Comparison of ENCODE assay signal across 25 cellular contexts in genomic region chr3:56860948-56861347, GRCh38. TPM values are rescaled to one million over a fixed set of nuclear protein-coding genes. Genes with fewer than 3 reads are reported as not detected.
DNase-seq lines count a peak whose midpoint lies in the region; ATAC-seq and TF ChIP-seq lines count a peak whose summit lies in the region.
"Had no signal": no experiment of that assay in that cellular context is flagged by ENCODE, and none has a peak within 500 bp of the region (broad histone marks: within the 10 kb centered on the region; RNA-seq: fewer than 3 reads in every experiment).

No MANE protein-coding gene starts in this region.

- CTCF ChIA-PET in activated CD4-positive, alpha-beta T cell treated with anti-CD3 and anti-CD28 coated beads for 36 hours (lab: Charles Lee): interaction anchor here (1.0 to 6.2 kb wide), 6 partner anchors 11 to 128 kb away, joined by 3 to 39 read pairs (median 4); partner anchors contain the start of gene ARHGEF3

- peak overlapping the region; percentile 54 for H3K4me2 ChIP-seq in Loucy (ENCODE audit: low read depth, low read length, poor library complexity, severe bottlenecking)
- H3K4me2 ChIP-seq: SK-N-SH had no signal

- H3F3A ChIP-seq in Loucy (ENCODE audit: low read depth): 0 out of 2 replicates have a peak, but pooled peaks cover 4% of the 10 kb centered on the region

- no peak for ATAC-seq in activated CD4-positive, alpha-beta T cell treated with anti-CD3 and anti-CD28 coated beads for 36 hours
- ATAC-seq in left cardiac atrium: no peak
- ATAC-seq: lower lobe of right lung had no signal

- peak overlapping the region; percentile 30 for H3K9ac ChIP-seq in Loucy (ENCODE audit: low read depth, low read length, poor library complexity, severe bottlenecking)
- H3K9ac ChIP-seq: GM23248, SK-N-SH had no signal

- intact Hi-C loops in activated CD4-positive, alpha-beta T cell treated with anti-CD3 and anti-CD28 coated beads for 36 hours (cut with DNase I, micrococcal nuclease): loop anchor here (5.0 kb wide), 2 partner anchors 104 to 304 kb away; partner anchors contain the start of gene CCDC66 (in 1 of the 2)
- intact Hi-C loops in left cardiac atrium (cut with DNase I): no loop called here

- H3K4me3 ChIP-seq in Loucy (ENCODE audit: low read length, poor library complexity, severe bottlenecking) (peak overlapping the region; percentile 10), right atrium auricular region (no peak overlapping the region)
- H3K4me3 ChIP-seq: esophagus muscularis mucosa, GM23248, lower lobe of right lung, tibial nerve had no signal

- no peak for DNase-seq in activated CD4-positive, alpha-beta T cell treated with anti-CD3 and anti-CD28 coated beads for 36 hours
- no peak for DNase-seq in activated CD4-positive, alpha-beta T cell treated with anti-CD3 and anti-CD28 coated beads, Interleukin-2, amount 50 U/mL, for 1 hour
- DNase-seq in activated naive CD8-positive, alpha-beta T cell treated with anti-CD3 and anti-CD28 coated beads for 36 hours: no peak
- DNase-seq in left cardiac atrium (no peak), D341Med (ENCODE audit: low spot score) (no peak), right atrium auricular region (ENCODE audit: low spot score) (no peak)
- DNase-seq: 8988T; activated CD4-positive, CD25-positive, alpha-beta regulatory T cell; activated naive CD4-positive, alpha-beta T cell treated with anti-CD3 and anti-CD28 coated beads, Interleukin-2, amount 50 U/mL, for 16 hours; Caco-2; effector CD4-positive, alpha-beta T cell; GM23248; lower lobe of right lung; NCI-H1092 treated with DMSO at 0.1 percent for 48 hours; NCI-H2029; NCI-H226; NCI-H82; nucleus accumbens; SK-N-SH; stimulated activated CD4-positive, alpha-beta T cell treated with anti-CD3 and anti-CD28 coated beads, Interleukin-2, amount 100 ng/mL, for 48 hours; stimulated activated naive CD4-positive, alpha-beta T cell treated with Interleukin-2 at 50 U/mL for 16 hours had no signal

- no peaks in the 10 kb centered on the region for H4K20me1 ChIP-seq in Loucy (ENCODE audit: insufficient read depth, low read length, poor library complexity, severe bottlenecking)

- H2AFZ ChIP-seq in Loucy (ENCODE audit: low read length): no peak overlapping the region
- H2AFZ ChIP-seq: GM23248 had no signal

- H3K9me3 Mint-ChIP-seq in activated CD4-positive, alpha-beta T cell treated with anti-CD3 and anti-CD28 coated beads for 36 hours (ENCODE audit: low read depth): no peaks in the 10 kb centered on the region
- peaks cover 6% of the 10 kb centered on the region for H3K9me3 Mint-ChIP-seq in activated naive CD8-positive, alpha-beta T cell treated with anti-CD3 and anti-CD28 coated beads for 36 hours
- no peaks in the 10 kb centered on the region for H3K9me3 Mint-ChIP-seq in nephron

- peaks cover 82% of the 10 kb centered on the region for H3K4me1 Mint-ChIP-seq in activated CD4-positive, alpha-beta T cell treated with anti-CD3 and anti-CD28 coated beads for 36 hours
- peaks cover 65% of the 10 kb centered on the region for H3K4me1 Mint-ChIP-seq in activated naive CD8-positive, alpha-beta T cell treated with anti-CD3 and anti-CD28 coated beads for 36 hours
- peaks cover 57% of the 10 kb centered on the region for H3K4me1 Mint-ChIP-seq in nephron

- H3K27me3 Mint-ChIP-seq in activated CD4-positive, alpha-beta T cell treated with anti-CD3 and anti-CD28 coated beads for 36 hours: no peaks in the 10 kb centered on the region
- no peaks in the 10 kb centered on the region for H3K27me3 Mint-ChIP-seq in activated naive CD8-positive, alpha-beta T cell treated with anti-CD3 and anti-CD28 coated beads for 36 hours
- no peaks in the 10 kb centered on the region for H3K27me3 Mint-ChIP-seq in nephron (ENCODE audit: low read depth)

- peaks cover 9% of the 10 kb centered on the region for H3K36me3 Mint-ChIP-seq in activated CD4-positive, alpha-beta T cell treated with anti-CD3 and anti-CD28 coated beads for 36 hours (ENCODE audit: low read depth)
- peaks cover 19% of the 10 kb centered on the region for H3K36me3 Mint-ChIP-seq in activated naive CD8-positive, alpha-beta T cell treated with anti-CD3 and anti-CD28 coated beads for 36 hours
- H3K36me3 Mint-ChIP-seq in nephron (ENCODE audit: low read depth): no peaks in the 10 kb centered on the region

- H3K9me2 ChIP-seq in Loucy (replicated peaks; ENCODE audit: low read depth, low read length): no peaks in the 10 kb centered on the region
- H3K9me2 ChIP-seq: SK-N-SH had no signal

- H3K27me3 ChIP-seq in Loucy (ENCODE audit: insufficient read depth, low read length, poor library complexity, severe bottlenecking): no peaks in the 10 kb centered on the region
- H3K27me3 ChIP-seq in right atrium auricular region: no peaks in the 10 kb centered on the region
- H3K27me3 ChIP-seq: esophagus muscularis mucosa, tibial nerve had no signal

- no peak overlapping the region for H3K4me3 Mint-ChIP-seq in activated CD4-positive, alpha-beta T cell treated with anti-CD3 and anti-CD28 coated beads for 36 hours
- no peak overlapping the region for H3K4me3 Mint-ChIP-seq in activated naive CD8-positive, alpha-beta T cell treated with anti-CD3 and anti-CD28 coated beads for 36 hours
- H3K4me3 Mint-ChIP-seq in nephron: no peak overlapping the region

- peaks cover 46% of the 10 kb centered on the region for H3K79me2 ChIP-seq in Loucy (ENCODE audit: insufficient read depth, low read length)

- H3K4me1 ChIP-seq in Loucy (ENCODE audit: insufficient read depth, low read length, poor library complexity, severe bottlenecking): peaks cover 58% of the 10 kb centered on the region
- peaks cover 0 to 4% of the 10 kb centered on the region in 2 donors for H3K4me1 ChIP-seq in right atrium auricular region
- H3K4me1 ChIP-seq: Caco-2 had no signal

- TF ChIP-seq CTCF in Loucy (conservative IDR thresholded peaks at IDR 0.05; ENCODE audit: low read length) (no peak), nephron (IDR thresholded peaks at IDR 0.05; ENCODE audit: unreplicated experiment in 3 of 3) (no peak), right atrium auricular region (IDR thresholded peaks at IDR 0.05) (no peak)

- POLR2A ChIA-PET in activated CD4-positive, alpha-beta T cell treated with anti-CD3 and anti-CD28 coated beads for 36 hours (lab: Charles Lee): no interaction called here

- H3K9me3 ChIP-seq in Loucy (ENCODE audit: insufficient read depth, low read depth, low read length) (no peaks in the 10 kb centered on the region), right atrium auricular region (no peaks in the 10 kb centered on the region)
- H3K9me3 ChIP-seq: Caco-2, esophagus muscularis mucosa, lower lobe of right lung, SK-N-SH, tibial nerve had no signal

- peak overlapping the region; percentile 21 for H3K27ac Mint-ChIP-seq in activated CD4-positive, alpha-beta T cell treated with anti-CD3 and anti-CD28 coated beads for 36 hours
- peak overlapping the region; percentile 79 for H3K27ac Mint-ChIP-seq in activated naive CD8-positive, alpha-beta T cell treated with anti-CD3 and anti-CD28 coated beads for 36 hours
- H3K27ac Mint-ChIP-seq in nephron: peak overlapping the region; percentile 69 to 96 (median 84)

- H3K27ac ChIP-seq in right atrium auricular region: no peak overlapping the region
- H3K27ac ChIP-seq: esophagus muscularis mucosa, GM23248, lower lobe of right lung, tibial nerve had no signal

- H3K36me3 ChIP-seq in Loucy (ENCODE audit: insufficient read depth, low read length): no peaks in the 10 kb centered on the region
- no peaks in the 10 kb centered on the region for H3K36me3 ChIP-seq in right atrium auricular region
- H3K36me3 ChIP-seq: esophagus muscularis mucosa, lower lobe of right lung, tibial nerve had no signal

RNA-seq across cellular contexts. Expression of gene ARHGEF3, which starts 59.2 kb away (rescaled TPM):
- total RNA-seq in activated CD4-positive, alpha-beta T cell treated with anti-CD3 and anti-CD28 coated beads for 36 hours: 10 to 100 TPM; 34.4 to 38.3 TPM
- 10 to 100 TPM; 81.2 to 88.2 TPM for total RNA-seq in activated naive CD8-positive, alpha-beta T cell treated with anti-CD3 and anti-CD28 coated beads for 36 hours
- 10 to 100 TPM; 11.9 to 16.8 TPM for total RNA-seq in left cardiac atrium
- total RNA-seq in right atrium auricular region: 10 to 100 TPM; 16.1 to 21.7 TPM

Comparison
In these comparisons a context has a peak if more than half of its experiments do, and no peak if none do; other contexts are left out.
1. H3K27ac Mint-ChIP-seq: peak in every context shown above with its lines; median percentile 84 in nephron; 79 in activated naive CD8-positive, alpha-beta T cell treated with anti-CD3 and anti-CD28 coated beads for 36 hours; 21 in activated CD4-positive, alpha-beta T cell treated with anti-CD3 and anti-CD28 coated beads for 36 hours.
2. intact Hi-C loops: an anchor here in activated CD4-positive, alpha-beta T cell treated with anti-CD3 and anti-CD28 coated beads for 36 hours (5.0 kb wide); none called in left cardiac atrium.